Comparison of ENCODE assay signal across 10 cellular contexts in genomic region chr1:108316545-108316944, GRCh38.
A peak's percentile ranks its signal among the peaks of the same experiment; 100 is the strongest.
DNase-seq lines count a peak whose midpoint lies in the region; ATAC-seq, FAIRE-seq and TF ChIP-seq lines count a peak whose summit lies in the region.
"Had no signal": no experiment of that assay in that cellular context is flagged by ENCODE, and none has a peak within 500 bp of the region (broad histone marks: within the 10 kb centered on the region; RNA-seq: fewer than 3 reads in every experiment).

No MANE protein-coding gene starts in this region.

- no peaks in the 10 kb centered on the region for H3K4me1 Mint-ChIP-seq in chondrocyte (ENCODE audit: low read depth)
- no peaks in the 10 kb centered on the region for H3K4me1 Mint-ChIP-seq in activated CD8-positive, alpha-beta memory T cell treated with anti-CD3 and anti-CD28 coated beads, Interleukin-2, amount 10 ng/mL, durations not matched to agents 7 days and 5 days

- no peaks in the 10 kb centered on the region for H3K9me3 ChIP-seq in aorta (ENCODE audit: control insufficient read depth, low read length)

- WGBS in aorta, 2 donors, result 21 to 33% methylated on average over 1 of the region's 1 CpG

- DNase-seq in D721Med (ENCODE audit: insufficient read length, low spot score), result no peak
- DNase-seq in chondrocyte (ENCODE audit: low spot score), result no peak
- DNase-seq in myocyte (ENCODE audit: low read depth), result peak; percentile 15
- no peak for DNase-seq in NCI-H1930 (lab: John Stamatoyannopoulos, UW)
- DNase-seq in aorta, result no peak
- no peak for DNase-seq in activated CD8-positive, alpha-beta memory T cell treated with anti-CD3 and anti-CD28 coated beads, Interleukin-2, amount 10 ng/mL, durations not matched to agents 7 days and 5 days
- DNase-seq: NCI-H510A; stimulated activated naive CD4-positive, alpha-beta T cell treated with Interleukin-2 at 50 U/mL for 16 hours had no signal

- no peak overlapping the region for H3K27ac Mint-ChIP-seq in chondrocyte (ENCODE audit: unreplicated experiment)
- no peak overlapping the region for H3K27ac Mint-ChIP-seq in activated CD8-positive, alpha-beta memory T cell treated with anti-CD3 and anti-CD28 coated beads, Interleukin-2, amount 10 ng/mL, durations not matched to agents 7 days and 5 days
- H3K27ac Mint-ChIP-seq: T-helper 1 cell treated with Interleukin-12 subunit alpha and Interleukin-12 subunit beta and Interleukin-4 antibody, amounts not matched to agents 30 μg/mL and 1 μg/mL, for 36 hours had no signal

- H3K27ac ChIP-seq in aorta (ENCODE audit: low read depth in 1 of 2, low read length in 2 of 2), result no peak overlapping the region

- intact Hi-C loops in aorta (cut with DNase I), result no loop called here

- H3K4me3 ChIP-seq in aorta (ENCODE audit: low read length in 2 of 2), result no peak overlapping the region

- peaks cover 33% of the 10 kb centered on the region for H3K27me3 Mint-ChIP-seq in chondrocyte (ENCODE audit: low read depth)
- H3K27me3 Mint-ChIP-seq in activated CD8-positive, alpha-beta memory T cell treated with anti-CD3 and anti-CD28 coated beads, Interleukin-2, amount 10 ng/mL, durations not matched to agents 7 days and 5 days, result peaks cover 30% of the 10 kb centered on the region

- H3K4me1 ChIP-seq in aorta (ENCODE audit: control insufficient read depth in 1 of 2, insufficient read depth in 2 of 2, low read length in 2 of 2), result no peaks in the 10 kb centered on the region

- FAIRE-seq in D721Med (lab: Jason Lieb, UNC), result no peak

- no peaks in the 10 kb centered on the region for H3K27me3 ChIP-seq in aorta (ENCODE audit: control insufficient read depth in 1 of 2, insufficient read depth in 2 of 2, low read length in 1 of 2)

- CTCF ChIA-PET in activated CD8-positive, alpha-beta memory T cell treated with anti-CD3 and anti-CD28 coated beads, Interleukin-2, amount 10 ng/mL, durations not matched to agents 7 days and 5 days (lab: Charles Lee), result no interaction called here

- H3K36me3 ChIP-seq in aorta (ENCODE audit: control insufficient read depth in 1 of 2, insufficient read depth in 2 of 2, low read length in 1 of 2), result no peaks in the 10 kb centered on the region

- TF ChIP-seq CTCF in D721Med (IDR thresholded peaks at IDR 0.05; ENCODE audit: insufficient read depth, missing control alignments) (peak; percentile 17), LNCAP (IDR thresholded peaks at IDR 0.05) (peak; percentile 52), chondrocyte (IDR thresholded peaks at IDR 0.05) (peak; percentile 61)

- H3K9me3 Mint-ChIP-seq in chondrocyte (ENCODE audit: low read depth), result no peaks in the 10 kb centered on the region
- H3K9me3 Mint-ChIP-seq in activated CD8-positive, alpha-beta memory T cell treated with anti-CD3 and anti-CD28 coated beads, Interleukin-2, amount 10 ng/mL, durations not matched to agents 7 days and 5 days (ENCODE audit: low read depth), result no peaks in the 10 kb centered on the region
- H3K9me3 Mint-ChIP-seq: T-helper 1 cell treated with Interleukin-12 subunit alpha and Interleukin-12 subunit beta and Interleukin-4 antibody, amounts not matched to agents 30 μg/mL and 1 μg/mL, for 36 hours had no signal

- no peak overlapping the region for H3K4me3 Mint-ChIP-seq in chondrocyte (ENCODE audit: unreplicated experiment)
- no peak overlapping the region for H3K4me3 Mint-ChIP-seq in activated CD8-positive, alpha-beta memory T cell treated with anti-CD3 and anti-CD28 coated beads, Interleukin-2, amount 10 ng/mL, durations not matched to agents 7 days and 5 days
- H3K4me3 Mint-ChIP-seq: T-helper 1 cell treated with Interleukin-12 subunit alpha and Interleukin-12 subunit beta and Interleukin-4 antibody, amounts not matched to agents 30 μg/mL and 1 μg/mL, for 36 hours had no signal

- ATAC-seq in aorta (ENCODE audit: low FRiP score), result no peak
- no peak for ATAC-seq in activated CD8-positive, alpha-beta memory T cell treated with anti-CD3 and anti-CD28 coated beads, Interleukin-2, amount 10 ng/mL, durations not matched to agents 7 days and 5 days

- no peaks in the 10 kb centered on the region for H3K36me3 Mint-ChIP-seq in chondrocyte (ENCODE audit: low read depth)
- H3K36me3 Mint-ChIP-seq in activated CD8-positive, alpha-beta memory T cell treated with anti-CD3 and anti-CD28 coated beads, Interleukin-2, amount 10 ng/mL, durations not matched to agents 7 days and 5 days, result no peaks in the 10 kb centered on the region
